ENCODE assay signal across 8 cellular contexts in the genomic region with DNA sequence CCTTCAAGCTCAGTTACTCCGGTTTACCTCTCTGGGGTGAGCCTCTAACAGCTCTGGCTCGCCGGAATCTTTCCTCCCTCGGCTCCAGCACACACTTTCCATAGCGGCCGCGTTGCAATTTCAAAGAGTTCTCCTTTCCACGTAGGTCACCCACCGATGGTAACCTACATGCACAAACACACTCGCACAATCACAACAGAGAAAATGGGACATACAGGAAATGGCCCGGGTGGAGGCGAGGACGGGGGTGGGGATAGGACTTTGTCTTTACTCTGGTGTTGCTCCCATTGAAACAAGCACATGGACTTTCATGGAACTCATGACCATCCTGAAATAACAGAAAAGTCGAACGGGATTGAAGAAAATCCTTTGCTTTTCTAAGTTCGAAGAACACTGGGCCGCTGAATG. TPM values are rescaled to one million over a fixed set of nuclear protein-coding genes. Genes with fewer than 3 reads are reported as not detected.
DNase-seq lines count a peak whose midpoint lies in the region; ATAC-seq, FAIRE-seq and TF ChIP-seq lines count a peak whose summit lies in the region.

No MANE protein-coding gene starts in this region.

- H3K4me3 Mint-ChIP-seq in naive thymus-derived CD8-positive, alpha-beta T cell, result peak overlapping the region; percentile 47 to 87 (median 76)

- H2BK12ac ChIP-seq in H1 (ENCODE audit: low read depth, low read length), result 0 out of 2 replicates have a peak overlapping the region, but pooled peaks have one; percentile 80

- peak overlapping the region; percentile 83 for H3K27ac ChIP-seq in SJCRH30
- no peak overlapping the region for H3K27ac ChIP-seq in H1 (ENCODE audit: low read depth, low read length)

- peak overlapping the region; percentile 62 for H4K5ac ChIP-seq in H1 (ENCODE audit: insufficient read length, low read depth, low read length)

- H2BK20ac ChIP-seq in H1 (ENCODE audit: low read length), result no peak overlapping the region

- 6% methylated on average over 17 of the region's 17 CpGs; no CpG with 5 or more reads in 1 of the 2 experiments for WGBS in H1 (ENCODE audit: extremely low coverage in 1 of 2, insufficient coverage in 1 of 2, insufficient read length in 1 of 2, insufficient replicate concordance in 2 of 2, low coverage in 1 of 2, low lambda C conversion rate in 2 of 2, missing lambda C conversion rate in 1 of 2), 2 experiments

- no peak for TF ChIP-seq POLR2A in H1 (IDR thresholded peaks at IDR 0.05; ENCODE audit: control extremely low read depth in 1 of 2, low read depth in 2 of 2, low read length in 2 of 2)

- no peak overlapping the region for H3K14ac ChIP-seq in H1 (ENCODE audit: insufficient read length)

- H3K9me3 Mint-ChIP-seq in naive thymus-derived CD8-positive, alpha-beta T cell, result no peaks in the 10 kb centered on the region

- H3K56ac ChIP-seq in H1 (replicated peaks; ENCODE audit: insufficient read length, low read depth, low read length), result peak overlapping the region; percentile 24

- peaks cover 6 to 19% (median 16%) of the 10 kb centered on the region in 4 donors for H3K4me1 Mint-ChIP-seq in naive thymus-derived CD8-positive, alpha-beta T cell

- H2BK120ac ChIP-seq in H1 (replicated peaks; ENCODE audit: low read depth, low read length), result peak overlapping the region; percentile 38

- no peak for TF ChIP-seq CTCF in GM10266 (IDR thresholded peaks at IDR 0.05; ENCODE audit: control insufficient read depth, insufficient read depth, low read depth, missing control alignments)
- TF ChIP-seq CTCF in H1 (IDR thresholded peaks at IDR 0.05; ENCODE audit: control extremely low read depth in 1 of 3, insufficient read depth in 1 of 3, low read depth in 1 of 3, low read length in 3 of 3), result no peak

- H3K23ac ChIP-seq in H1 (ENCODE audit: insufficient read length), result no peak overlapping the region

- H3K9me3 ChIP-seq in SJCRH30 (replicated peaks) (no peaks in the 10 kb centered on the region), H1 (ENCODE audit: insufficient read depth in 2 of 2, low read depth in 1 of 2, low read length in 1 of 2) (no peaks in the 10 kb centered on the region)

- peaks cover 0 to 4% (median 0%) of the 10 kb centered on the region in 3 donors for H3K36me3 Mint-ChIP-seq in naive thymus-derived CD8-positive, alpha-beta T cell

- H3K27me3 Mint-ChIP-seq in naive thymus-derived CD8-positive, alpha-beta T cell, result peaks cover 34 to 63% (median 41%) of the 10 kb centered on the region in 5 donors

- TF ChIP-seq EP300 in H1 (IDR thresholded peaks at IDR 0.05; ENCODE audit: borderline replicate concordance in 1 of 2, low read depth in 2 of 2, low read length in 2 of 2), result no peak

- H3K36me3 ChIP-seq in SJCRH30 (no peaks in the 10 kb centered on the region), H1 (ENCODE audit: control insufficient read depth in 2 of 4, insufficient read depth in 4 of 4, low read length in 3 of 4) (peaks cover 0 to 4% (median 0%) of the 10 kb centered on the region in 4 experiments; a peak in 1 of 8 replicates)

- H2AFZ ChIP-seq in H1 (ENCODE audit: low read length), result peak overlapping the region; percentile 15

- H3K4me2 ChIP-seq in H1 (ENCODE audit: insufficient read depth in 1 of 2, low read depth in 2 of 2, low read length in 2 of 2), result peak overlapping the region; percentile 91 to 99

- CTCF ChIA-PET in H1 (lab: Charles Lee; ENCODE audit: partially characterized antibody), result interaction anchor here (1.1 to 4.0 kb wide), 5 partner anchors 9 to 110 kb away, joined by 3 to 12 read pairs (median 6); no protein-coding TSS in a partner anchor

- H3K79me2 ChIP-seq in H1 (ENCODE audit: control insufficient read depth in 1 of 2, insufficient read depth in 2 of 2, low read length in 2 of 2), result peaks cover 8 to 55% of the 10 kb centered on the region in 2 experiments

- POLR2A ChIA-PET in H1 (lab: Charles Lee; ENCODE audit: partially characterized antibody), result interaction anchor here (0.6 to 5.4 kb wide), 8 partner anchors 9 to 353 kb away, joined by 3 to 40 read pairs (median 3); a partner anchor contains a TSS
- POLR2A ChIA-PET in naive thymus-derived CD8-positive, alpha-beta T cell (lab: Charles Lee), result no interaction called here

- H4K20me1 ChIP-seq in H1 (replicated peaks in 1 of 2; ENCODE audit: control insufficient read depth in 1 of 2, insufficient read depth in 2 of 2, low read length in 2 of 2), result peaks cover 2 to 4% of the 10 kb centered on the region in 2 experiments

- peak overlapping the region; percentile 64 for H3K4ac ChIP-seq in H1 (replicated peaks; ENCODE audit: insufficient read length, low read depth, low read length)

- H4K91ac ChIP-seq in H1 (replicated peaks; ENCODE audit: insufficient read length, low read length), result peak overlapping the region; percentile 36

- no peaks in the 10 kb centered on the region for H3K4me1 ChIP-seq in SJCRH30
- H3K4me1 ChIP-seq in H1 (replicated peaks in 1 of 4; ENCODE audit: control insufficient read depth in 3 of 4, insufficient read depth in 4 of 4, low read length in 3 of 4), result peaks cover 0 to 15% (median under 1%) of the 10 kb centered on the region in 4 experiments; a peak in 4 of 7 replicates

- peak overlapping the region; percentile 44; the same call in 1 of the 2 replicates for H2BK5ac ChIP-seq in H1 (ENCODE audit: low read depth, low read length)

- H3K27me3 ChIP-seq in SJCRH30 (no peaks in the 10 kb centered on the region), H1 (replicated peaks in 1 of 4; ENCODE audit: control insufficient read depth in 3 of 4, extremely low read depth in 1 of 4, insufficient read depth in 3 of 4, low read length in 3 of 4) (no peaks in the 10 kb centered on the region)

- peak overlapping the region; percentile 31; the same call in 1 of the 2 replicates for H2BK15ac ChIP-seq in H1 (ENCODE audit: low read length)

- H3K18ac ChIP-seq in H1 (ENCODE audit: extremely low read depth, low read length), result peak overlapping the region; percentile 48; the same call in 1 of the 2 replicates

- H3K27ac Mint-ChIP-seq in naive thymus-derived CD8-positive, alpha-beta T cell, result peak overlapping the region in 1 of 10 donors; percentile 62

- peak overlapping the region; percentile 35 to 78 (median 70); a peak in 6 of 7 replicates for H3K9ac ChIP-seq in H1 (replicated peaks in 1 of 4; ENCODE audit: extremely low read depth in 1 of 4, low read depth in 3 of 4, low read length in 3 of 4)

- H3K23me2 ChIP-seq in H1 (ENCODE audit: low read depth, low read length), result peaks cover 10% of the 10 kb centered on the region; the same call in 1 of the 2 replicates

- peak overlapping the region; percentile 46 for H4K8ac ChIP-seq in H1 (ENCODE audit: extremely low read depth, insufficient read depth, low read length)

- peak; percentile 19 for FAIRE-seq in H1 (lab: Jason Lieb, UNC)

- peaks cover 2% of the 10 kb centered on the region for H3K79me1 ChIP-seq in H1 (ENCODE audit: low read depth, low read length)

- TF ChIP-seq RAD21 in H1 (IDR thresholded peaks at IDR 0.05 in 1 of 2, conservative IDR thresholded peaks at IDR 0.05 in 1 of 2; ENCODE audit: low read depth in 2 of 2, low read length in 2 of 2), result no peak

- H3K4me3 ChIP-seq in SJCRH30 (peak overlapping the region; percentile 81), H1 (ENCODE audit: extremely low read depth in 1 of 4, insufficient read depth in 2 of 4, low read depth in 3 of 4, low read length in 4 of 4) (peak overlapping the region; percentile 61 to 93 (median 86))

- peak overlapping the region; percentile 47; the same call in 1 of the 2 replicates for H2AK5ac ChIP-seq in H1 (ENCODE audit: low read depth, low read length)

- ATAC-seq in naive thymus-derived CD8-positive, alpha-beta T cell, result no peak

- DNase-seq in A172 (ENCODE audit: low spot score) (peak; percentile 42), GM10266 (ENCODE audit: extremely low spot score) (peak; percentile 54), SJCRH30 (peak; percentile 44 to 59), H1 (ENCODE audit: low read depth in 1 of 2, low spot score in 2 of 2) (no peak), AG08396 (ENCODE audit: low spot score) (no peak), OCI-M1 (lab: John Stamatoyannopoulos, UW) (no peak), islet precursor cell (no peak)
- no peak for DNase-seq in naive thymus-derived CD8-positive, alpha-beta T cell

TF ChIP-seq in H1, 55 proteins besides CTCF, POLR2A, EP300 and RAD21:
- TF ChIP-seq EGR1 (IDR thresholded peaks at IDR 0.05; ENCODE audit: borderline replicate concordance, low read depth, low read length), result no peak
- no peak for TF ChIP-seq KDM4A (IDR thresholded peaks at IDR 0.05; ENCODE audit: low read depth, low read length, severe bottlenecking)
- TF ChIP-seq, protein P1, sequence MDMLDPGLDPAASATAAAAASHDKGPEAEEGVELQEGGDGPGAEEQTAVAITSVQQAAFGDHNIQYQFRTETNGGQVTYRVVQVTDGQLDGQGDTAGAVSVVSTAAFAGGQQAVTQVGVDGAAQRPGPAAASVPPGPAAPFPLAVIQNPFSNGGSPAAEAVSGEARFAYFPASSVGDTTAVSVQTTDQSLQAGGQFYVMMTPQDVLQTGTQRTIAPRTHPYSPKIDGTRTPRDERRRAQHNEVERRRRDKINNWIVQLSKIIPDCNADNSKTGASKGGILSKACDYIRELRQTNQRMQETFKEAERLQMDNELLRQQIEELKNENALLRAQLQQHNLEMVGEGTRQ (IDR thresholded peaks at IDR 0.05; ENCODE audit: low read length), result no peak
- TF ChIP-seq, protein P2, sequence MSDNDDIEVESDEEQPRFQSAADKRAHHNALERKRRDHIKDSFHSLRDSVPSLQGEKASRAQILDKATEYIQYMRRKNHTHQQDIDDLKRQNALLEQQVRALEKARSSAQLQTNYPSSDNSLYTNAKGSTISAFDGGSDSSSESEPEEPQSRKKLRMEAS (IDR thresholded peaks at IDR 0.05), result peak; percentile 48; the same call in 1 of the 2 replicates

RNA-seq across cellular contexts. Expression of a gene that starts 1.2 kb away (rescaled TPM):
- total RNA-seq in A172 (2014; rRNA removed; shearing (Covaris generic)), result 42.3 and 48.8 TPM in 2 replicates
- 20.5 and 21.7 TPM in 2 replicates for total RNA-seq in SJCRH30 (2014; rRNA removed; shearing (Covaris generic))
- total RNA-seq in H1 (2021; fragmentation: NEBNext Ultra II Directional; extraction: Animal tissue kit (Norgen Biotek cat#: 25700)), result 38.0 and 43.0 TPM in 2 replicates
- polyA plus RNA-seq in H1 (2011; rRNA removed), result 9.6 and 14.8 TPM in 2 replicates
- 11.6 TPM for polyA plus RNA-seq in H1 (2011; cell fraction: cytosol; rRNA removed)
- polyA plus RNA-seq in H1 (2011; cell fraction: nucleus; rRNA removed), result 19.5 TPM
- 21.0 to 27.0 TPM (median 25.3 TPM) in 4 replicates for polyA plus RNA-seq in H1 (2012, experiment 1 of 2)
- 3.3 TPM for polyA plus RNA-seq in H1 (2012, experiment 2 of 2)
- polyA plus RNA-seq in H1 (2013, experiment 1 of 2), result 31.3 TPM
- polyA plus RNA-seq in H1 (2013, experiment 2 of 2), result 33.8 TPM
- polyA minus RNA-seq in H1 (2011; rRNA and poly(A)+ RNA removed), result 27.0 and 33.7 TPM in 2 replicates
- 30.0 TPM for polyA minus RNA-seq in H1 (2011; cell fraction: cytosol; rRNA and poly(A)+ RNA removed)
- 66.1 TPM for polyA minus RNA-seq in H1 (2011; cell fraction: nucleus; rRNA and poly(A)+ RNA removed)
- 1 to 10 TPM; 1.4 to 1.8 TPM for total RNA-seq in naive thymus-derived CD8-positive, alpha-beta T cell
- polyA plus RNA-seq in naive thymus-derived CD8-positive, alpha-beta T cell, result under 1 TPM; 0.15 to 0.56 (median 0.20) TPM

Comparison
In these comparisons a context has a peak if more than half of its experiments do, and no peak if none do; other contexts are left out.
1. DNase-seq: peak in A172 (single experiment), GM10266 (single experiment) and SJCRH30 (2 of 2); none in H1 (0 of 2), naive thymus-derived CD8-positive, alpha-beta T cell (0 of 10), AG08396 (single experiment), OCI-M1 (single experiment) and islet precursor cell (single experiment).